ENCODE assay signal across 8 cellular contexts in the genomic region with DNA sequence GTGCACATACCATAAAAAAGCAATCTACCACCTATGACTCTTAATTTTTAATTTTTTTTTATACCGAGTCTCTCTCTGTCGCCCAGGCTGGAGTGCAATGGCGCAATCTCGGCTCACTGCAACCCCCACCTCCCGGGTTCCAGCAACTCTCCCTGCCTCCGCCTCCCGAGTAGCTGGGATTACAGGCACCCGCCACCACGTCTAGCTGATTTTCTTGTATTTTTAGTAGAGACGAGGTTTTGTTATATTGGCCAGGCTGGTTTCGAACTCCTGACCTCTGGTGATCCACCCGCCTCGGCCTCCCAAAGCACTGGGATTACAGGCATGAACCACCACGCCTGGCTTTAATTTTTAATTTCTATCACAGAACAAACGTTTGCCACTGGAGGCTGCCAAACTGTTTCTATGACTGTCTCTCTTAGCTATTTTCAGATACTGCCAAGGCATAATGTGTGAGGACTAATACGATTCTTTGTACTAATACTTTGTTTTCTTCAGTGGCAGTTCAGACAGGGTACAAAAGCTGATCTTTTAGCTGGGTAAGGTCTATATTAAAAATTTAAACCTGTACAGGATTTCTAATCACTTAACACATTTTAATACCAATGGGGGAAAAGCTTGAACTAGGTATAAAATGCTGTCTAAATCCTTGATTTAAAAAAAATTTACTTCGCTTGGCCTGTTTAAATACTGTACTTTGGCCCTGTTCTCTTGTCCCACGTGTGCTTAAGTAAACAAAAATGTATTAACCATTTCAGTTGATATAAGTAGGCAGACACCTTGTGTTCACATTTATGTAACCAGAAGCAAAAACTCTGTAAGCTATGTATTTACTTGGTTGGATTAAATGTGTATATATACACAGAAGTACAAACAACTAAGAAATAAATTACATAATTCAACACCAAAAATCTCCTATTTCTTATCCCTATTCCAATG. TPM values are rescaled to one million over a fixed set of nuclear protein-coding genes. Genes with fewer than 3 reads are reported as not detected.
A peak's percentile ranks its signal among the peaks of the same experiment; 100 is the strongest.
DNase-seq lines count a peak whose midpoint lies in the region; ATAC-seq lines count a peak whose summit lies in the region.

No MANE protein-coding gene starts in this region.

- peaks cover 74% of the 10 kb centered on the region for H3K79me2 ChIP-seq in Karpas-422 (ENCODE audit: low read length)

- no peaks in the 10 kb centered on the region for H3K9me3 Mint-ChIP-seq in CD4-positive, CD25-positive, alpha-beta regulatory T cell
- no peaks in the 10 kb centered on the region for H3K9me3 Mint-ChIP-seq in central memory CD8-positive, alpha-beta T cell
- no peaks in the 10 kb centered on the region for H3K9me3 Mint-ChIP-seq in naive thymus-derived CD4-positive, alpha-beta T cell

- POLR2A ChIA-PET in naive thymus-derived CD4-positive, alpha-beta T cell (lab: Charles Lee), result interaction anchor here (1.4 to 3.3 kb wide), 3 partner anchors 9 to 526 kb away, joined by 4 to 13 read pairs (median 5); partner anchors contain the start of gene LARP1B

- H3K4me1 ChIP-seq in CD4-positive, CD25-positive, alpha-beta regulatory T cell (ENCODE audit: control insufficient read depth, insufficient read depth, low read length, poor library complexity, severe bottlenecking), result peaks cover 43% of the 10 kb centered on the region
- peaks cover 35% of the 10 kb centered on the region for H3K4me1 ChIP-seq in Karpas-422 (ENCODE audit: low read length)
- peaks cover 12 to 25% of the 10 kb centered on the region in 2 donors for H3K4me1 ChIP-seq in naive thymus-derived CD4-positive, alpha-beta T cell (ENCODE audit: control insufficient read depth in 2 of 2, insufficient read depth in 2 of 2, low read length in 2 of 2)

- H3K4me3 Mint-ChIP-seq in CD4-positive, CD25-positive, alpha-beta regulatory T cell, result peak overlapping the region; percentile 80 to 96 (median 89)
- H3K4me3 Mint-ChIP-seq in central memory CD8-positive, alpha-beta T cell, result peak overlapping the region; percentile 95
- peak overlapping the region in 9 of 10 donors; percentile 81 to 98 (median 85) for H3K4me3 Mint-ChIP-seq in naive thymus-derived CD4-positive, alpha-beta T cell

- H3K36me3 Mint-ChIP-seq in CD4-positive, CD25-positive, alpha-beta regulatory T cell, result no peaks in the 10 kb centered on the region
- H3K36me3 Mint-ChIP-seq in central memory CD8-positive, alpha-beta T cell (ENCODE audit: insufficient read depth), result peaks cover 28% of the 10 kb centered on the region
- H3K36me3 Mint-ChIP-seq in naive thymus-derived CD4-positive, alpha-beta T cell, result peaks cover 0 to 16% (median 10%) of the 10 kb centered on the region in 5 donors

- CTCF ChIA-PET in naive thymus-derived CD4-positive, alpha-beta T cell (lab: Charles Lee), result interaction anchor here (1.4 kb wide), 1 partner anchor 808 kb away, joined by 3 read pairs; the partner anchor contains the start of gene SCLT1

- peaks cover 7% of the 10 kb centered on the region; the same call in 1 of the 2 replicates for H4K20me1 ChIP-seq in Karpas-422 (ENCODE audit: insufficient read depth, low read depth, low read length)

- H3K27ac Mint-ChIP-seq in CD4-positive, CD25-positive, alpha-beta regulatory T cell, result peak overlapping the region in 1 of 3 donors; percentile 13
- peak overlapping the region; percentile 39 for H3K27ac Mint-ChIP-seq in central memory CD8-positive, alpha-beta T cell (ENCODE audit: low read depth)
- peak overlapping the region in 4 of 9 donors; percentile 19 to 93 (median 61) for H3K27ac Mint-ChIP-seq in naive thymus-derived CD4-positive, alpha-beta T cell

- no peak for ATAC-seq in CD4-positive, CD25-positive, alpha-beta regulatory T cell (ENCODE audit: low read depth in 2 of 2)
- no peak for ATAC-seq in central memory CD8-positive, alpha-beta T cell (replicated peaks; ENCODE audit: extremely low read depth, poor library complexity, severe bottlenecking)
- no peak for ATAC-seq in naive thymus-derived CD4-positive, alpha-beta T cell
- no peak for ATAC-seq in GM21423 (IDR thresholded peaks at IDR 0.05; ENCODE audit: unreplicated experiment)
- ATAC-seq in HG02885 (IDR thresholded peaks at IDR 0.05; ENCODE audit: poor library complexity, unreplicated experiment), result no peak

- no peaks in the 10 kb centered on the region for H3K9me2 ChIP-seq in Karpas-422 (replicated peaks; ENCODE audit: insufficient read depth, low read length)

- no peak overlapping the region for H2AFZ ChIP-seq in Karpas-422 (ENCODE audit: low read length)

- H3K27me3 ChIP-seq in CD4-positive, CD25-positive, alpha-beta regulatory T cell (ENCODE audit: control insufficient read depth, insufficient read depth, low read length), result no peaks in the 10 kb centered on the region
- no peaks in the 10 kb centered on the region for H3K27me3 ChIP-seq in Karpas-422 (ENCODE audit: low read length)
- H3K27me3 ChIP-seq in naive thymus-derived CD4-positive, alpha-beta T cell (ENCODE audit: control insufficient read depth in 2 of 2, insufficient read depth in 2 of 2, low read length in 2 of 2), result no peaks in the 10 kb centered on the region

- intact Hi-C loops in naive thymus-derived CD4-positive, alpha-beta T cell (cut with micrococcal nuclease), result loop anchor here (2.0 to 5.0 kb wide), 5 partner anchors 13 to 577 kb away; partner anchors contain the start of gene HSPA4L (in 1 of the 2)

- H3K9me3 ChIP-seq in CD4-positive, CD25-positive, alpha-beta regulatory T cell (ENCODE audit: control insufficient read depth in 2 of 2, low read length in 2 of 2), result no peaks in the 10 kb centered on the region
- no peaks in the 10 kb centered on the region for H3K9me3 ChIP-seq in Karpas-422 (ENCODE audit: low read length)
- H3K9me3 ChIP-seq in naive thymus-derived CD4-positive, alpha-beta T cell (ENCODE audit: control insufficient read depth in 2 of 3, low read length in 3 of 3), result no peaks in the 10 kb centered on the region

- H3K9ac ChIP-seq in Karpas-422 (ENCODE audit: low read length), result peak overlapping the region; percentile 81

- H3K4me3 ChIP-seq in CD4-positive, CD25-positive, alpha-beta regulatory T cell (ENCODE audit: low read depth, low read length), result peak overlapping the region; percentile 77
- H3K4me3 ChIP-seq in Karpas-422 (ENCODE audit: low read length), result peak overlapping the region; percentile 73
- H3K4me3 ChIP-seq in naive thymus-derived CD4-positive, alpha-beta T cell (ENCODE audit: low read length), result no peak overlapping the region

- H3K36me3 ChIP-seq in CD4-positive, CD25-positive, alpha-beta regulatory T cell (ENCODE audit: control insufficient read depth, insufficient read depth, low read length), result no peaks in the 10 kb centered on the region
- peaks cover 47% of the 10 kb centered on the region for H3K36me3 ChIP-seq in Karpas-422 (ENCODE audit: insufficient read depth, low read length)
- H3K36me3 ChIP-seq in naive thymus-derived CD4-positive, alpha-beta T cell (ENCODE audit: control insufficient read depth in 2 of 3, insufficient read depth in 3 of 3, low read length in 3 of 3), result no peaks in the 10 kb centered on the region

- H3K27ac ChIP-seq in CD4-positive, CD25-positive, alpha-beta regulatory T cell (ENCODE audit: insufficient read depth, low read length, poor library complexity, severe bottlenecking), result peak overlapping the region; percentile 23
- H3K27ac ChIP-seq in Karpas-422 (ENCODE audit: low read length), result peak overlapping the region; percentile 42; the same call in 1 of the 2 replicates
- H3K27ac ChIP-seq in naive thymus-derived CD4-positive, alpha-beta T cell (ENCODE audit: low read depth, low read length), result no peak overlapping the region

- H3K27me3 Mint-ChIP-seq in CD4-positive, CD25-positive, alpha-beta regulatory T cell, result peaks cover 4% of the 10 kb centered on the region
- H3K27me3 Mint-ChIP-seq in central memory CD8-positive, alpha-beta T cell, result no peaks in the 10 kb centered on the region
- no peaks in the 10 kb centered on the region for H3K27me3 Mint-ChIP-seq in naive thymus-derived CD4-positive, alpha-beta T cell

- DNase-seq in CD4-positive, CD25-positive, alpha-beta regulatory T cell, result no peak
- DNase-seq in Karpas-422, result no peak
- DNase-seq in central memory CD8-positive, alpha-beta T cell (ENCODE audit: low spot score in 2 of 2), result no peak
- DNase-seq in naive thymus-derived CD4-positive, alpha-beta T cell, result no peak
- DNase-seq in stimulated activated CD4-positive, alpha-beta T cell treated with anti-CD3 and anti-CD28 coated beads, Interleukin-4, amount 100 ng/mL, for 24 hours, result no peak
- DNase-seq in UCSD-AML1 (lab: John Stamatoyannopoulos, UW; ENCODE audit: unreplicated experiment), result no peak

- peaks cover 27 to 66% (median 53%) of the 10 kb centered on the region in 4 donors for H3K4me1 Mint-ChIP-seq in CD4-positive, CD25-positive, alpha-beta regulatory T cell
- H3K4me1 Mint-ChIP-seq in central memory CD8-positive, alpha-beta T cell, result peaks cover 44% of the 10 kb centered on the region
- peaks cover 39 to 71% (median 67%) of the 10 kb centered on the region in 7 donors for H3K4me1 Mint-ChIP-seq in naive thymus-derived CD4-positive, alpha-beta T cell

- H3K4me2 ChIP-seq in Karpas-422 (ENCODE audit: low read depth, low read length, poor library complexity, severe bottlenecking), result peak overlapping the region; percentile 88

RNA-seq across cellular contexts. Expression of gene PGRMC2, which starts 2.3 kb away (rescaled TPM):
- 48.6 TPM for total RNA-seq in CD4-positive, CD25-positive, alpha-beta regulatory T cell
- 10 to 100 TPM; 12.7 to 20.4 (median 17.2) TPM for polyA plus RNA-seq in CD4-positive, CD25-positive, alpha-beta regulatory T cell
- total RNA-seq in Karpas-422 (2014; rRNA removed; shearing (Covaris generic); ENCODE audit: low replicate concordance), result 23.2 and 29.9 TPM in 2 replicates
- total RNA-seq in naive thymus-derived CD4-positive, alpha-beta T cell, result 10 to 100 TPM; 35.3 to 65.6 (median 49.2) TPM
- 10 to 100 TPM; 17.4 to 23.7 TPM for polyA plus RNA-seq in naive thymus-derived CD4-positive, alpha-beta T cell
